ENCODE assay signal across 28 cellular contexts in genomic region chr5:133959643-133960042, GRCh38. TPM values are rescaled to one million over a fixed set of nuclear protein-coding genes. Genes with fewer than 3 reads are reported as not detected.
DNase-seq lines count a peak whose midpoint lies in the region; ATAC-seq, FAIRE-seq and TF ChIP-seq lines count a peak whose summit lies in the region.
"Had no signal": no experiment of that assay in that cellular context is flagged by ENCODE, and none has a peak within 500 bp of the region (broad histone marks: within the 10 kb centered on the region; RNA-seq: fewer than 3 reads in every experiment).

No MANE protein-coding gene starts in this region.

- no peaks in the 10 kb centered on the region for H3K9me3 ChIP-seq in transverse colon
- H3K9me3 ChIP-seq: ascending aorta, esophagus muscularis mucosa, gastrocnemius medialis, prostate gland, SJSA1, thoracic aorta had no signal

- peaks cover 6% of the 10 kb centered on the region for H3K9me3 Mint-ChIP-seq in activated naive CD4-positive, alpha-beta T cell treated with anti-CD3 and anti-CD28 coated beads for 36 hours
- peaks cover 8% of the 10 kb centered on the region for H3K9me3 Mint-ChIP-seq in activated naive CD8-positive, alpha-beta T cell treated with anti-CD3 and anti-CD28 coated beads for 36 hours
- no peaks in the 10 kb centered on the region for H3K9me3 Mint-ChIP-seq in osteocyte (ENCODE audit: unreplicated experiment)
- H3K9me3 Mint-ChIP-seq: central memory CD8-positive, alpha-beta T cell had no signal

- no peaks in the 10 kb centered on the region for H3K27me3 ChIP-seq in transverse colon
- H3K27me3 ChIP-seq: ascending aorta, esophagus muscularis mucosa, gastrocnemius medialis, SJSA1 had no signal

- WGBS in transverse colon (ENCODE audit: low coverage in 1 of 2), 2 donors: 92 to 98% methylated on average over 5 to 11 of the region's 11 CpGs

- no peak overlapping the region for H3K4me3 ChIP-seq in transverse colon
- H3K4me3 ChIP-seq: ascending aorta, esophagus muscularis mucosa, gastrocnemius medialis, mucosa of descending colon, prostate gland, SJSA1, thoracic aorta had no signal

- in situ Hi-C loops in transverse colon (cut with MboI; ENCODE audit: low pct_ligation_motif_present in 1 of 4, low pct_unique_long_range_greater_than_20kb in 1 of 4, low sequenced_read_pairs in 3 of 4): no loop called here

- H3K4me1 Mint-ChIP-seq in activated naive CD4-positive, alpha-beta T cell treated with anti-CD3 and anti-CD28 coated beads for 36 hours (ENCODE audit: low read depth): peaks cover 52% of the 10 kb centered on the region
- H3K4me1 Mint-ChIP-seq in activated naive CD8-positive, alpha-beta T cell treated with anti-CD3 and anti-CD28 coated beads for 36 hours: peaks cover 53% of the 10 kb centered on the region
- H3K4me1 Mint-ChIP-seq in osteocyte (ENCODE audit: unreplicated experiment): peaks cover 23% of the 10 kb centered on the region

- H3K27ac ChIP-seq in transverse colon: no peak overlapping the region
- H3K27ac ChIP-seq: ascending aorta, esophagus muscularis mucosa, gastrocnemius medialis, prostate gland, SJSA1, thoracic aorta, WERI-Rb-1 had no signal

- peaks cover 0 to 5% (median 2%) of the 10 kb centered on the region in 4 donors for H3K36me3 ChIP-seq in transverse colon
- H3K36me3 ChIP-seq: prostate gland had no signal

- H3K4me1 ChIP-seq in transverse colon: peaks cover 0 to 9% (median 1%) of the 10 kb centered on the region in 4 donors
- H3K4me1 ChIP-seq: prostate gland had no signal

- CTCF ChIA-PET in activated naive CD4-positive, alpha-beta T cell treated with anti-CD3 and anti-CD28 coated beads for 36 hours (lab: Charles Lee): interaction anchor here (0.9 kb wide), 1 partner anchor 10 kb away, joined by 3 read pairs; no protein-coding TSS in a partner anchor

- TF ChIP-seq EP300 in transverse colon (IDR thresholded peaks at IDR 0.05; ENCODE audit: low read depth): no peak

- no peaks in the 10 kb centered on the region for H3K27me3 Mint-ChIP-seq in activated naive CD4-positive, alpha-beta T cell treated with anti-CD3 and anti-CD28 coated beads for 36 hours (ENCODE audit: low read depth)
- H3K27me3 Mint-ChIP-seq in activated naive CD8-positive, alpha-beta T cell treated with anti-CD3 and anti-CD28 coated beads for 36 hours: no peaks in the 10 kb centered on the region
- no peaks in the 10 kb centered on the region for H3K27me3 Mint-ChIP-seq in osteocyte (ENCODE audit: unreplicated experiment)
- H3K27me3 Mint-ChIP-seq: central memory CD8-positive, alpha-beta T cell; T-helper 17 cell had no signal

- peak overlapping the region; percentile 6 for H3K27ac Mint-ChIP-seq in activated naive CD4-positive, alpha-beta T cell treated with anti-CD3 and anti-CD28 coated beads for 36 hours
- peak overlapping the region; percentile 69 for H3K27ac Mint-ChIP-seq in activated naive CD8-positive, alpha-beta T cell treated with anti-CD3 and anti-CD28 coated beads for 36 hours
- H3K27ac Mint-ChIP-seq in osteocyte (ENCODE audit: unreplicated experiment): peak overlapping the region; percentile 14

- TF ChIP-seq POLR2A in GM12892 (IDR thresholded peaks at IDR 0.05; ENCODE audit: low read depth, low read length) (no peak), transverse colon (IDR thresholded peaks at IDR 0.05) (no peak)

- no peak for DNase-seq in activated naive CD4-positive, alpha-beta T cell treated with anti-CD3 and anti-CD28 coated beads for 36 hours
- no peak for DNase-seq in activated naive CD4-positive, alpha-beta T cell treated with Interleukin-2 at 50 U/mL for 16 hours
- DNase-seq in GM12892 (ENCODE audit: insufficient read length) (no peak), osteocyte (ENCODE audit: extremely low spot score, unreplicated experiment) (no peak), transverse colon (no peak), hepatic stellate cell (ENCODE audit: low spot score) (no peak)
- no peak for DNase-seq in activated naive CD8-positive, alpha-beta T cell treated with anti-CD3 and anti-CD28 coated beads for 36 hours
- DNase-seq: activated effector memory CD4-positive, alpha-beta T cell treated with anti-CD3 and anti-CD28 coated beads, Interleukin-2, amount 50 U/mL, for 16 hours; C1 segment of cervical spinal cord; gastrocnemius medialis; HCEC 1CT; MM.1S; mucosa of descending colon; NCI-H1417 treated with DMSO at 0.1 percent for 48 hours; NCI-H2107; NCI-H510A; NK-92 treated with Interleukin-12 subunit alpha and Interleukin-12 subunit beta, amount 100 ng/mL, for 24 hours; T-helper 17 cell; WERI-Rb-1 had no signal

- no peak for ATAC-seq in HG02884 (IDR thresholded peaks at IDR 0.05; ENCODE audit: unreplicated experiment)
- ATAC-seq: gastrocnemius medialis, mucosa of descending colon, Panc1, T-helper 17 cell had no signal

- peak; percentile 67 for FAIRE-seq in GM12892 (lab: Jason Lieb, UNC)
- FAIRE-seq: islet of Langerhans had no signal

- peaks cover 27% of the 10 kb centered on the region for H3K36me3 Mint-ChIP-seq in activated naive CD4-positive, alpha-beta T cell treated with anti-CD3 and anti-CD28 coated beads for 36 hours (ENCODE audit: low read depth)
- peaks cover 51% of the 10 kb centered on the region for H3K36me3 Mint-ChIP-seq in activated naive CD8-positive, alpha-beta T cell treated with anti-CD3 and anti-CD28 coated beads for 36 hours
- H3K36me3 Mint-ChIP-seq in osteocyte (ENCODE audit: unreplicated experiment): peaks cover 29% of the 10 kb centered on the region

- no peak overlapping the region for H3K4me3 Mint-ChIP-seq in activated naive CD4-positive, alpha-beta T cell treated with anti-CD3 and anti-CD28 coated beads for 36 hours
- no peak overlapping the region for H3K4me3 Mint-ChIP-seq in activated naive CD8-positive, alpha-beta T cell treated with anti-CD3 and anti-CD28 coated beads for 36 hours
- no peak overlapping the region for H3K4me3 Mint-ChIP-seq in osteocyte (ENCODE audit: unreplicated experiment)
- H3K4me3 Mint-ChIP-seq: central memory CD8-positive, alpha-beta T cell; T-helper 17 cell had no signal

- intact Hi-C loops in activated naive CD4-positive, alpha-beta T cell treated with anti-CD3 and anti-CD28 coated beads for 36 hours (cut with micrococcal nuclease): no loop called here
- intact Hi-C loops in transverse colon (cut with DNase I; ENCODE audit: low total_unique reads): no loop called here

- TF ChIP-seq CTCF in osteocyte (IDR thresholded peaks at IDR 0.05) (no peak), transverse colon (IDR thresholded peaks at IDR 0.05) (no peak)

RNA-seq across cellular contexts. Expression of gene C5orf15, which starts 8.8 kb away (rescaled TPM):
- 10 to 100 TPM; 18.1 to 18.6 TPM for total RNA-seq in activated naive CD4-positive, alpha-beta T cell treated with anti-CD3 and anti-CD28 coated beads for 36 hours
- 42.4 TPM for polyA plus RNA-seq in GM12892 (2012; ENCODE audit: missing spikeins)
- total RNA-seq in activated naive CD8-positive, alpha-beta T cell treated with anti-CD3 and anti-CD28 coated beads for 36 hours: 10 to 100 TPM; 33.4 to 33.8 TPM
- 58.9 and 62.6 TPM in 2 replicates for total RNA-seq in osteocyte
- 10 to 100 TPM; 36.5 to 91.7 (median 45.6) TPM for total RNA-seq in transverse colon

RNA-seq across cellular contexts. Expression of gene VDAC1, which starts 45.1 kb away (rescaled TPM):
- 100 to 1,000 TPM; 485 to 513 TPM for total RNA-seq in activated naive CD4-positive, alpha-beta T cell treated with anti-CD3 and anti-CD28 coated beads for 36 hours
- polyA plus RNA-seq in GM12892 (2012; ENCODE audit: missing spikeins): 450 TPM
- 100 to 1,000 TPM; 539 to 540 TPM for total RNA-seq in activated naive CD8-positive, alpha-beta T cell treated with anti-CD3 and anti-CD28 coated beads for 36 hours
- total RNA-seq in osteocyte (115 and 119 TPM in 2 replicates), transverse colon (100 to 1,000 TPM; 106 to 210 (median 180) TPM)

Comparison
In these comparisons a context has a peak if more than half of its experiments do, and no peak if none do; other contexts are left out.
1. H3K27ac Mint-ChIP-seq: peak in every context shown above with its lines; median percentile 69 in activated naive CD8-positive, alpha-beta T cell treated with anti-CD3 and anti-CD28 coated beads for 36 hours; 14 in osteocyte; 6 in activated naive CD4-positive, alpha-beta T cell treated with anti-CD3 and anti-CD28 coated beads for 36 hours.